Comparison of ENCODE assay signal across 1 cellular context in the genomic region with DNA sequence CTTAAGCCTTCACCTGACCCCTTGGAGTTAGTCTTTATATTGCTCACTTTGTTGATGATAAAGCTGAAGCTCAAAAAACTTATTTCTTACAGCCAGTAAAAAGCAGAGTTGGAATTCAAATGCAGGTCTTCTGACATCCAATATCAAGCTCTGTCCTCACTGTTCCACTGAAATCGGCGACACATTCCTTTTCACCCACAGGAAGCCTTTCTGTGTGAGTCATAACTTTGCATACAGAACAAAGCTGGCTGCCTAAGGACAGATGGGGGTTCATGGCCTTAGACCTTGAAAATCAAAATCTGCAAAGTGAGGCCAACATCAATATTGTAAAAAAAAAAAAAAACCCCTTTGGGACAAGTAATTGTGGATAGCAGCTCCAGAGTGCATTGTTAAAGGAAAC.
TF ChIP-seq lines count a peak whose summit lies in the region.

No MANE protein-coding gene starts in this region.

TF ChIP-seq in GM23338, 12 proteins besides CTCF, POLR2A, EP300 and RAD21 (continued from another document):
- TF ChIP-seq ZNF114 (CRISPR knock-in tag; IDR thresholded peaks at IDR 0.05), result no peak
- TF ChIP-seq, protein P1, sequence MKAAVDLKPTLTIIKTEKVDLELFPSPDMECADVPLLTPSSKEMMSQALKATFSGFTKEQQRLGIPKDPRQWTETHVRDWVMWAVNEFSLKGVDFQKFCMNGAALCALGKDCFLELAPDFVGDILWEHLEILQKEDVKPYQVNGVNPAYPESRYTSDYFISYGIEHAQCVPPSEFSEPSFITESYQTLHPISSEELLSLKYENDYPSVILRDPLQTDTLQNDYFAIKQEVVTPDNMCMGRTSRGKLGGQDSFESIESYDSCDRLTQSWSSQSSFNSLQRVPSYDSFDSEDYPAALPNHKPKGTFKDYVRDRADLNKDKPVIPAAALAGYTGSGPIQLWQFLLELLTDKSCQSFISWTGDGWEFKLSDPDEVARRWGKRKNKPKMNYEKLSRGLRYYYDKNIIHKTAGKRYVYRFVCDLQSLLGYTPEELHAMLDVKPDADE (IDR thresholded peaks at IDR 0.05), result no peak
- no peak for TF ChIP-seq NANOG (IDR thresholded peaks at IDR 0.05; ENCODE audit: borderline replicate concordance)
- TF ChIP-seq EZH2 (IDR thresholded peaks at IDR 0.05; ENCODE audit: low read depth, unreplicated experiment), result no peak
- no peak for TF ChIP-seq STAT1 (IDR thresholded peaks at IDR 0.05; ENCODE audit: unreplicated experiment)
- TF ChIP-seq JUNB (IDR thresholded peaks at IDR 0.05; ENCODE audit: unreplicated experiment), result no peak
- no peak for TF ChIP-seq CREB1 (CRISPR knock-in tag; IDR thresholded peaks at IDR 0.05; ENCODE audit: low read depth)
